19 cellular contexts compared by ENCODE assay signal in the genomic region with DNA sequence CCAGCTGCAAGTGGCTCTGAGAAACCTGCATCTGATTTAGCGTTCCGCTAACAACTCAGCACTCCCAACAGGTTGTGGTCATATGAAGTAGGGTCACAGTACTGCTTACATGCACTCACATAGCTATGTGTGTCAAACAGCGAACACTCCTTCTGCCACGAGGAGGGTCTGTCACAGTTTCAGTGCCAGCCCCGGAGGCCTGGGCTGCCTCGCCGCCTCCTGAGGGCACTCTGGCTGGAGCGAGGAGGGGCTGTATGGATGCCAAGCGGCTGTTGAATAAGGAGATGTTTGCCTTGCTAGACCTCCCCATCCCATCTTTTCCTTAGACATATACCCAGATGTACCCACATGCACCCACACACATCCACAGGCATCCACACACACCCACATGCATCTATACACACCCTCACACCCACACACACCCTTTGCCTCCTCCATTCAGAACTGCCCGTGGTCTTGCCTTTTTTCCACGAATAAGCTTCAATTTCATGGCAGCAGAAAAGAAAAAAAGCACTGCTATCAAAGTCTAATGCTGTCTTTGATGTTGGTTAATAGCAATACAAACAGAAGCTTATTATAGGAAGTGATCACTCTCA.
A peak's percentile ranks its signal among the peaks of the same experiment; 100 is the strongest.
DNase-seq lines count a peak whose midpoint lies in the region; ATAC-seq and TF ChIP-seq lines count a peak whose summit lies in the region.
"Had no signal": no experiment of that assay in that cellular context is flagged by ENCODE, and none has a peak within 500 bp of the region (broad histone marks: within the 10 kb centered on the region; RNA-seq: fewer than 3 reads in every experiment).

No MANE protein-coding gene starts in this region.

- H3K27ac ChIP-seq in BLaER1 treated with 17β-estradiol and CSF1 and Interleukin-3, amounts not matched to agents 10 nM and 100 nM: no peak overlapping the region
- H3K27ac ChIP-seq in ovary: no peak overlapping the region

- H3K27me3 ChIP-seq in BLaER1 treated with 17β-estradiol and CSF1 and Interleukin-3, amounts not matched to agents 10 nM and 100 nM: peaks cover 0 to 14% (median 0%) of the 10 kb centered on the region in 11 experiments; a peak in 3 of 22 replicates
- no peaks in the 10 kb centered on the region for H3K27me3 ChIP-seq in ovary
- H3K27me3 ChIP-seq: BE2C had no signal

- peaks cover 0 to 10% of the 10 kb centered on the region in 2 donors for H3K9me3 Mint-ChIP-seq in stimulated activated naive CD8-positive, alpha-beta T cell treated with anti-CD3 and anti-CD28 coated beads, Interleukin-15, amount 100 ng/mL, for 72 hours
- H3K9me3 Mint-ChIP-seq: CD8-positive, alpha-beta memory T cell had no signal

- peaks cover 17 to 55% (median 28%) of the 10 kb centered on the region in 10 experiments for H3K4me1 ChIP-seq in BLaER1 treated with 17β-estradiol and CSF1 and Interleukin-3, amounts not matched to agents 10 nM and 100 nM
- H3K4me1 ChIP-seq in ovary (ENCODE audit: insufficient read depth): no peaks in the 10 kb centered on the region
- H3K4me1 ChIP-seq: Caco-2 had no signal

- TF ChIP-seq EP300 in ovary (IDR thresholded peaks at IDR 0.05): no peak

- peak overlapping the region in 7 of 11 experiments; percentile 0 to 79 (median 41); a peak in 12 of 22 replicates for H3K4me2 ChIP-seq in BLaER1 treated with 17β-estradiol and CSF1 and Interleukin-3, amounts not matched to agents 10 nM and 100 nM

- TF ChIP-seq CTCF in ovary (IDR thresholded peaks at IDR 0.05): no peak

- peak; percentile 19 for ATAC-seq in stimulated activated naive CD8-positive, alpha-beta T cell treated with anti-CD3 and anti-CD28 coated beads, Interleukin-15, Interleukin-2, amounts not matched to agents 100 U/mL and 50 U/mL, for 24 hours
- no peak for ATAC-seq in stimulated activated naive CD8-positive, alpha-beta T cell treated with anti-CD3 and anti-CD28 coated beads, Interleukin-15, amount 100 ng/mL, for 72 hours

- peaks cover 23% of the 10 kb centered on the region for H3K27me3 Mint-ChIP-seq in stimulated activated naive CD8-positive, alpha-beta T cell treated with anti-CD3 and anti-CD28 coated beads, Interleukin-15, amount 100 ng/mL, for 72 hours

- no peak overlapping the region for H3K9ac ChIP-seq in BLaER1 treated with 17β-estradiol and CSF1 and Interleukin-3, amounts not matched to agents 10 nM and 100 nM

- H4K20me1 ChIP-seq in BLaER1 treated with 17β-estradiol and CSF1 and Interleukin-3, amounts not matched to agents 10 nM and 100 nM: no peaks in the 10 kb centered on the region

- intact Hi-C loops in ovary (cut with DNase I): no loop called here

- peaks cover 0 to 7% (median 0%) of the 10 kb centered on the region in 11 experiments; a peak in 1 of 22 replicates for H3K9me3 ChIP-seq in BLaER1 treated with 17β-estradiol and CSF1 and Interleukin-3, amounts not matched to agents 10 nM and 100 nM (replicated peaks in 1 of 11)
- no peaks in the 10 kb centered on the region for H3K9me3 ChIP-seq in ovary
- H3K9me3 ChIP-seq: BE2C, Caco-2 had no signal

- peaks cover 13% of the 10 kb centered on the region for H3K4me1 Mint-ChIP-seq in stimulated activated naive CD8-positive, alpha-beta T cell treated with anti-CD3 and anti-CD28 coated beads, Interleukin-15, amount 100 ng/mL, for 72 hours
- H3K4me1 Mint-ChIP-seq: CD14-positive monocyte had no signal

- WGBS in ovary, 3 donors: 84 to 86% (median 86%) methylated on average over 11 of the region's 11 CpGs

- no peak overlapping the region for H3K4me3 ChIP-seq in BLaER1 treated with 17β-estradiol and CSF1 and Interleukin-3, amounts not matched to agents 10 nM and 100 nM
- H3K4me3 ChIP-seq in ovary: no peak overlapping the region

- no peaks in the 10 kb centered on the region for H3K36me3 ChIP-seq in BLaER1 treated with 17β-estradiol and CSF1 and Interleukin-3, amounts not matched to agents 10 nM and 100 nM
- no peaks in the 10 kb centered on the region for H3K36me3 ChIP-seq in ovary
- H3K36me3 ChIP-seq: BE2C had no signal

- DNase-seq in stimulated activated naive CD8-positive, alpha-beta T cell treated with anti-CD3 and anti-CD28 coated beads, Interleukin-15, Interleukin-2, amounts not matched to agents 100 U/mL and 50 U/mL, for 24 hours: no peak
- no peak for DNase-seq in stimulated activated naive CD8-positive, alpha-beta T cell treated with anti-CD3 and anti-CD28 coated beads, Interleukin-15, amount 100 ng/mL, for 72 hours
- peak; percentile 64 for DNase-seq in mesenteric fat pad (ENCODE audit: low spot score)
- DNase-seq in ovary: no peak
- no peak for DNase-seq in COR-L47 (lab: John Stamatoyannopoulos, UW)
- DNase-seq in islet precursor cell: no peak
- DNase-seq: 8988T; ACHN; BE2C; C1 segment of cervical spinal cord; Caco-2; Calu3; CD4-positive, alpha-beta memory T cell; CD4-positive, CD25-positive, alpha-beta regulatory T cell; CD8-positive, alpha-beta memory T cell; DMS79 treated with DMSO at 0.1 percent for 48 hours; GF-D8 had no signal

- no peak overlapping the region for H3K4me3 Mint-ChIP-seq in stimulated activated naive CD8-positive, alpha-beta T cell treated with anti-CD3 and anti-CD28 coated beads, Interleukin-15, amount 100 ng/mL, for 72 hours
- H3K4me3 Mint-ChIP-seq: CD14-positive monocyte; CD4-positive, alpha-beta memory T cell; CD4-positive, CD25-positive, alpha-beta regulatory T cell had no signal

- no peak for TF ChIP-seq POLR2A in ovary (IDR thresholded peaks at IDR 0.05)

- no peak overlapping the region for H3K27ac Mint-ChIP-seq in stimulated activated naive CD8-positive, alpha-beta T cell treated with anti-CD3 and anti-CD28 coated beads, Interleukin-15, amount 100 ng/mL, for 72 hours
- H3K27ac Mint-ChIP-seq: CD14-positive monocyte; CD4-positive, alpha-beta memory T cell; CD4-positive, CD25-positive, alpha-beta regulatory T cell had no signal
